In genomic region chr16:9090960-9091866, GRCh38 we compare ENCODE assay signal across 8 cellular contexts. TPM values are rescaled to one million over a fixed set of nuclear protein-coding genes. Genes with fewer than 3 reads are reported as not detected.
DNase-seq lines count a peak whose midpoint lies in the region; ATAC-seq and TF ChIP-seq lines count a peak whose summit lies in the region.

HAPSTR1 (plus strand) TSS chr16:9091644; CDS start chr16:9092045, 401 bp downstream.

- H3K36me3 Mint-ChIP-seq in CD8-positive, alpha-beta T cell, result peaks cover 30% of the 10 kb centered on the region

- TF ChIP-seq CTCF in CD8-positive, alpha-beta T cell (IDR thresholded peaks at IDR 0.05), result no peak

- H3K4me3 Mint-ChIP-seq in CD8-positive, alpha-beta T cell, result peak within 1 kb of the TSS; percentile 99

- no peaks in the 10 kb centered on the region for H3K27me3 Mint-ChIP-seq in CD8-positive, alpha-beta T cell (ENCODE audit: low read depth)

- ATAC-seq in CD8-positive, alpha-beta T cell, result peak; percentile 85
- ATAC-seq in GM19467 (IDR thresholded peaks at IDR 0.05; ENCODE audit: unreplicated experiment), result peak; percentile 86

- H3K4me1 Mint-ChIP-seq in CD8-positive, alpha-beta T cell (ENCODE audit: low read depth), result peaks cover 34% of the 10 kb centered on the region

- peaks cover 3% of the 10 kb centered on the region for H3K36me3 ChIP-seq in CD8-positive, alpha-beta T cell (ENCODE audit: insufficient read depth, low read length)

- H3K9me3 ChIP-seq in CD8-positive, alpha-beta T cell (ENCODE audit: low read length), result no peaks in the 10 kb centered on the region

- no peaks in the 10 kb centered on the region for H3K9me3 Mint-ChIP-seq in CD8-positive, alpha-beta T cell

- peak within 1 kb of the TSS; percentile 82 for H3K27ac ChIP-seq in CD8-positive, alpha-beta T cell (ENCODE audit: low read depth, low read length)

- DNase-seq in CD8-positive, alpha-beta T cell, result peak; percentile 98 to 100 (median 99)
- DNase-seq in HS-27A (ENCODE audit: low read depth) (peak; percentile 99), NK-92 (lab: John Stamatoyannopoulos, UW; ENCODE audit: unreplicated experiment) (peak; percentile 97), lung microvascular endothelial cell (ENCODE audit: low read depth in 2 of 2) (peak; percentile 100)
- DNase-seq in activated CD8-positive, alpha-beta memory T cell treated with anti-CD3 and anti-CD28 coated beads for 24 hours, result peak; percentile 97
- peak; percentile 100 for DNase-seq in effector CD8-positive, alpha-beta T cell (lab: John Stamatoyannopoulos, UW)
- DNase-seq in stimulated activated CD4-positive, alpha-beta T cell treated with anti-CD3 and anti-CD28 coated beads, TNF-alpha, amount 100 ng/mL, for 48 hours (ENCODE audit: low read depth in 3 of 3), result peak; percentile 98 to 99 (median 98)

- no peaks in the 10 kb centered on the region for H3K27me3 ChIP-seq in CD8-positive, alpha-beta T cell (ENCODE audit: insufficient read depth, low read length)

- CTCF ChIA-PET in CD8-positive, alpha-beta T cell (lab: Charles Lee), result interaction anchor here (1.5 to 2.3 kb wide), 2 partner anchors 12 to 82 kb away, joined by 5 to 8 read pairs; no protein-coding TSS in a partner anchor

- H3K4me3 ChIP-seq in CD8-positive, alpha-beta T cell (ENCODE audit: low read depth, low read length), result peak within 1 kb of the TSS; percentile 93

- H3K27ac Mint-ChIP-seq in CD8-positive, alpha-beta T cell, result peak within 1 kb of the TSS; percentile 99

- peaks cover 37% of the 10 kb centered on the region for H3K4me1 ChIP-seq in CD8-positive, alpha-beta T cell (ENCODE audit: insufficient read depth, low read length)

- POLR2A ChIA-PET in CD8-positive, alpha-beta T cell (lab: Charles Lee), result interaction anchor here (0.9 to 4.4 kb wide), 16 partner anchors 10 to 294 kb away, joined by 3 to 70 read pairs (median 6); partner anchors contain the start of genes CARHSP1 and USP7

- intact Hi-C loops in CD8-positive, alpha-beta T cell (cut with DNase I, micrococcal nuclease), result loop anchor here (1.0 to 5.0 kb wide), 11 partner anchors 12 to 1651 kb away; partner anchors contain the start of genes CARHSP1 (in 2 of the 2), METTL22 (in 2 of the 2), NUBP1 (in 1 of the 2) and PMM2 (in 1 of the 2)

RNA-seq across cellular contexts. Expression of gene HAPSTR1, which starts in this region (rescaled TPM):
- total RNA-seq in CD8-positive, alpha-beta T cell, result 100 to 1,000 TPM; 189 to 191 TPM
- 41.6 and 56.2 TPM in 2 replicates for total RNA-seq in lung microvascular endothelial cell

Comparison
In these comparisons a context has a peak if more than half of its experiments do, and no peak if none do; other contexts are left out.
1. Peak in every context shown above with its lines: DNase-seq, ATAC-seq, H3K4me3 ChIP-seq and H3K27ac ChIP-seq.